Comparison of ENCODE assay signal across 19 cellular contexts in genomic region chr5:87405472-87406155, GRCh38. TPM values are rescaled to one million over a fixed set of nuclear protein-coding genes. Genes with fewer than 3 reads are reported as not detected.
DNase-seq lines count a peak whose midpoint lies in the region; ATAC-seq and TF ChIP-seq lines count a peak whose summit lies in the region.
"Had no signal": no experiment of that assay in that cellular context is flagged by ENCODE, and none has a peak within 500 bp of the region (broad histone marks: within the 10 kb centered on the region; RNA-seq: fewer than 3 reads in every experiment).

No MANE protein-coding gene starts in this region.

- peak overlapping the region; percentile 66 for H3K27ac Mint-ChIP-seq in activated T-cell treated with anti-CD3 and anti-CD28 coated beads, Interleukin-2, amount 50 U/mL, for 72 hours
- peak overlapping the region; percentile 64 for H3K27ac Mint-ChIP-seq in activated B cell treated with CpG ODN at 0.5 μM for 24 hours
- H3K27ac Mint-ChIP-seq in stimulated activated effector memory CD8-positive, alpha-beta T cell treated with anti-CD3 and anti-CD28 coated beads, Interleukin-12 subunit alpha, Interleukin-12 subunit beta, amount 100 ng/mL, for 72 hours: peak overlapping the region; percentile 33

- H3K27me3 ChIP-seq in endocrine pancreas (ENCODE audit: control insufficient read depth, insufficient read depth, low read length): no peaks in the 10 kb centered on the region
- H3K27me3 ChIP-seq: esophagus muscularis mucosa, left lung, SJCRH30, thyroid gland had no signal

- H3K27me3 Mint-ChIP-seq in activated T-cell treated with anti-CD3 and anti-CD28 coated beads, Interleukin-2, amount 50 U/mL, for 72 hours (ENCODE audit: low read depth): no peaks in the 10 kb centered on the region
- no peaks in the 10 kb centered on the region for H3K27me3 Mint-ChIP-seq in activated B cell treated with CpG ODN at 0.5 μM for 24 hours

- no peak for TF ChIP-seq CTCF in activated B cell treated with CpG ODN at 0.5 μM for 24 hours (IDR thresholded peaks at IDR 0.05)

- peak overlapping the region; percentile 4 to 34 for H3K4me3 Mint-ChIP-seq in activated T-cell treated with anti-CD3 and anti-CD28 coated beads, Interleukin-2, amount 50 U/mL, for 72 hours
- H3K4me3 Mint-ChIP-seq in activated B cell treated with CpG ODN at 0.5 μM for 24 hours: no peak overlapping the region
- no peak overlapping the region for H3K4me3 Mint-ChIP-seq in stimulated activated effector memory CD8-positive, alpha-beta T cell treated with anti-CD3 and anti-CD28 coated beads, Interleukin-12 subunit alpha, Interleukin-12 subunit beta, amount 100 ng/mL, for 72 hours

- no peaks in the 10 kb centered on the region for H3K36me3 ChIP-seq in endocrine pancreas (ENCODE audit: control insufficient read depth, insufficient read depth, low read length)

- H3K36me3 Mint-ChIP-seq in activated T-cell treated with anti-CD3 and anti-CD28 coated beads, Interleukin-2, amount 50 U/mL, for 72 hours (ENCODE audit: insufficient read depth in 2 of 2): peaks cover 15 to 52% of the 10 kb centered on the region in 2 donors
- peaks cover 80% of the 10 kb centered on the region for H3K36me3 Mint-ChIP-seq in activated B cell treated with CpG ODN at 0.5 μM for 24 hours (ENCODE audit: low read depth)
- H3K36me3 Mint-ChIP-seq in stimulated activated effector memory CD8-positive, alpha-beta T cell treated with anti-CD3 and anti-CD28 coated beads, Interleukin-12 subunit alpha, Interleukin-12 subunit beta, amount 100 ng/mL, for 72 hours: peaks cover 100% of the 10 kb centered on the region

- intact Hi-C loops in activated B cell treated with CpG ODN at 0.5 μM for 24 hours (cut with micrococcal nuclease): no loop called here

- CTCF ChIA-PET in activated B cell treated with CpG ODN at 0.5 μM for 24 hours (lab: Charles Lee): no interaction called here

- no peaks in the 10 kb centered on the region for H3K9me3 ChIP-seq in endocrine pancreas (ENCODE audit: control insufficient read depth, low read length)
- H3K9me3 ChIP-seq: esophagus muscularis mucosa, left lung, SJCRH30, thyroid gland had no signal

- H3K9ac ChIP-seq in endocrine pancreas (ENCODE audit: control insufficient read depth, insufficient read depth, low read length): no peak overlapping the region

- POLR2A ChIA-PET in activated B cell treated with CpG ODN at 0.5 μM for 24 hours (lab: Charles Lee): no interaction called here

- peak overlapping the region; percentile 24 for H3K4me3 ChIP-seq in endocrine pancreas (ENCODE audit: control insufficient read depth, insufficient read depth, low read length)
- H3K4me3 ChIP-seq: esophagus muscularis mucosa, left lung, SJCRH30, thyroid gland had no signal

- peaks cover 14% of the 10 kb centered on the region for H3K4me1 ChIP-seq in endocrine pancreas (ENCODE audit: control insufficient read depth, insufficient read depth, low read length)

- DNase-seq in activated T-cell treated with anti-CD3 and anti-CD28 coated beads, Interleukin-2, amount 50 U/mL, for 72 hours: no peak
- DNase-seq in activated T-cell treated with anti-CD3 and anti-CD28 coated beads for 4 hours (no peak), activated B cell treated with CpG ODN at 0.5 μM for 24 hours (no peak), kidney tubule cell (ENCODE audit: low spot score) (no peak)
- no peak for DNase-seq in stimulated activated effector memory CD8-positive, alpha-beta T cell treated with anti-CD3 and anti-CD28 coated beads, Interleukin-12 subunit alpha, Interleukin-12 subunit beta, amount 100 ng/mL, for 72 hours (ENCODE audit: low spot score in 2 of 2)
- DNase-seq: activated CD8-positive, alpha-beta memory T cell treated with anti-CD3 and anti-CD28 coated beads, Interleukin-2, amount 50 U/mL, for 4 hours; dermis blood vessel endothelial cell; GDM1; hippocampal formation; left lung; NCI-H1694; NCI-H446 treated with DMSO at 0.1 percent for 48 hours; retina; SJCRH30; thyroid gland had no signal

- peaks cover 47% of the 10 kb centered on the region for H3K4me1 Mint-ChIP-seq in activated T-cell treated with anti-CD3 and anti-CD28 coated beads, Interleukin-2, amount 50 U/mL, for 72 hours (ENCODE audit: low read depth)
- H3K4me1 Mint-ChIP-seq in activated B cell treated with CpG ODN at 0.5 μM for 24 hours: peaks cover 20% of the 10 kb centered on the region
- peaks cover 40% of the 10 kb centered on the region for H3K4me1 Mint-ChIP-seq in stimulated activated effector memory CD8-positive, alpha-beta T cell treated with anti-CD3 and anti-CD28 coated beads, Interleukin-12 subunit alpha, Interleukin-12 subunit beta, amount 100 ng/mL, for 72 hours

- ATAC-seq in activated T-cell treated with anti-CD3 and anti-CD28 coated beads, Interleukin-2, amount 50 U/mL, for 72 hours (replicated peaks in 1 of 2): peak in 1 of 2 donors; percentile 32
- ATAC-seq in activated B cell treated with CpG ODN at 0.5 μM for 24 hours (ENCODE audit: low read depth): no peak
- peak; percentile 66 for ATAC-seq in stimulated activated effector memory CD8-positive, alpha-beta T cell treated with anti-CD3 and anti-CD28 coated beads, Interleukin-12 subunit alpha, Interleukin-12 subunit beta, amount 100 ng/mL, for 72 hours
- ATAC-seq in GM18909 (IDR thresholded peaks at IDR 0.05; ENCODE audit: poor library complexity, unreplicated experiment): no peak
- ATAC-seq in GM18873 (IDR thresholded peaks at IDR 0.05; ENCODE audit: low FRiP score, unreplicated experiment): no peak
- ATAC-seq: left lung had no signal

- H3K9me3 Mint-ChIP-seq in activated T-cell treated with anti-CD3 and anti-CD28 coated beads, Interleukin-2, amount 50 U/mL, for 72 hours: no peaks in the 10 kb centered on the region
- no peaks in the 10 kb centered on the region for H3K9me3 Mint-ChIP-seq in activated B cell treated with CpG ODN at 0.5 μM for 24 hours
- H3K9me3 Mint-ChIP-seq in stimulated activated effector memory CD8-positive, alpha-beta T cell treated with anti-CD3 and anti-CD28 coated beads, Interleukin-12 subunit alpha, Interleukin-12 subunit beta, amount 100 ng/mL, for 72 hours: no peaks in the 10 kb centered on the region

RNA-seq across cellular contexts. Expression of gene CCNH, which starts 7.1 kb away (rescaled TPM):
- 10 to 100 TPM; 58.0 to 64.6 TPM for total RNA-seq in activated T-cell treated with anti-CD3 and anti-CD28 coated beads, Interleukin-2, amount 50 U/mL, for 72 hours
- 69.3 and 74.8 TPM in 2 replicates for total RNA-seq in activated B cell treated with CpG ODN at 0.5 μM for 24 hours

Comparison
In these comparisons a context has a peak if more than half of its experiments do, and no peak if none do; other contexts are left out.
1. H3K4me3 Mint-ChIP-seq: peak in activated T-cell treated with anti-CD3 and anti-CD28 coated beads, Interleukin-2, amount 50 U/mL, for 72 hours (2 of 2); none in activated B cell treated with CpG ODN at 0.5 μM for 24 hours (single experiment) and stimulated activated effector memory CD8-positive, alpha-beta T cell treated with anti-CD3 and anti-CD28 coated beads, Interleukin-12 subunit alpha, Interleukin-12 subunit beta, amount 100 ng/mL, for 72 hours (single experiment).
2. Peak in every context shown above with its lines, with median percentiles within 50 percentile points of each other: H3K27ac Mint-ChIP-seq.